ENCODE assay signal across 25 cellular contexts in the genomic region with DNA sequence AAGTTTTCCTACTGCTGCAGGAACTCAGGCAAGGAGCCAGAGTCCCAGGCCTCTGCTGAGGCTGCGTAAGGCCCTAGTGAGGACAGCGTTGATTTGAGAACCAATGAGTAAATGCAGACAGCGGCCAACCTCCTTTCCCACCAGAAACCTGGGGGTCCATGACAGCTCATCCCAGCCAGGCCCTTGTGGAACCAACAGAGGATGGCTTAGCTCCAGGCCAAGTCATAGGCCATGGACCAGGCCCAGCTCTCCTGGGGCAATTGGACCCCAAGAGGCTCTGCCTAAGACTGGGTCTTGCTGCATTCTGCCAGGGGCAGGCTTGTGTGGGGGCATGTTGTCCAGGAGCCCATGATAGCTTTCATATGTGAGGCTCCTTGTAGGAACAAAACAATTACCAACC.
"Had no signal": no experiment of that assay in that cellular context is flagged by ENCODE, and none has a peak within 500 bp of the region (broad histone marks: within the 10 kb centered on the region; RNA-seq: fewer than 3 reads in every experiment).

No MANE protein-coding gene starts in this region.

- H3K27me3 ChIP-seq: colonic mucosa, esophagus squamous epithelium, gastrocnemius medialis, heart right ventricle, left lung had no signal

- ATAC-seq: effector memory CD8-positive, alpha-beta T cell; esophagus mucosa; gastrocnemius medialis; left cardiac atrium; left lung; left ventricle myocardium superior; lower lobe of right lung had no signal

- H3K4me1 ChIP-seq: colonic mucosa, gastrocnemius medialis, heart right ventricle, left lung, lower lobe of right lung had no signal

- H3K9me3 ChIP-seq: colonic mucosa, esophagus squamous epithelium, gastrocnemius medialis, left lung, lower lobe of right lung had no signal

- H3K27ac ChIP-seq: colonic mucosa, epithelial cell of prostate, esophagus squamous epithelium, gastrocnemius medialis, heart right ventricle, left lung, lower lobe of right lung had no signal

- FAIRE-seq: endometrium had no signal

- DNase-seq: colonic mucosa; cortex of kidney; effector CD8-positive, alpha-beta T cell; effector memory CD8-positive, alpha-beta T cell; endodermal cell; erythroblast; esophagus squamous epithelium; foreskin fibroblast; foreskin melanocyte; gastrocnemius medialis; glutamatergic neuron; head of caudate nucleus; heart right ventricle; hippocampal formation; immature natural killer cell; islet precursor cell; left cardiac atrium; left lung; left ventricle myocardium superior; lower lobe of right lung; mesendoderm; midbrain had no signal

- H3K36me3 ChIP-seq: colonic mucosa, esophagus squamous epithelium, gastrocnemius medialis, heart right ventricle, left lung, lower lobe of right lung had no signal

- H3K4me3 ChIP-seq: colonic mucosa, esophagus squamous epithelium, gastrocnemius medialis, heart right ventricle, left lung, lower lobe of right lung had no signal
